ENCODE assay signal across 15 cellular contexts in the genomic region with DNA sequence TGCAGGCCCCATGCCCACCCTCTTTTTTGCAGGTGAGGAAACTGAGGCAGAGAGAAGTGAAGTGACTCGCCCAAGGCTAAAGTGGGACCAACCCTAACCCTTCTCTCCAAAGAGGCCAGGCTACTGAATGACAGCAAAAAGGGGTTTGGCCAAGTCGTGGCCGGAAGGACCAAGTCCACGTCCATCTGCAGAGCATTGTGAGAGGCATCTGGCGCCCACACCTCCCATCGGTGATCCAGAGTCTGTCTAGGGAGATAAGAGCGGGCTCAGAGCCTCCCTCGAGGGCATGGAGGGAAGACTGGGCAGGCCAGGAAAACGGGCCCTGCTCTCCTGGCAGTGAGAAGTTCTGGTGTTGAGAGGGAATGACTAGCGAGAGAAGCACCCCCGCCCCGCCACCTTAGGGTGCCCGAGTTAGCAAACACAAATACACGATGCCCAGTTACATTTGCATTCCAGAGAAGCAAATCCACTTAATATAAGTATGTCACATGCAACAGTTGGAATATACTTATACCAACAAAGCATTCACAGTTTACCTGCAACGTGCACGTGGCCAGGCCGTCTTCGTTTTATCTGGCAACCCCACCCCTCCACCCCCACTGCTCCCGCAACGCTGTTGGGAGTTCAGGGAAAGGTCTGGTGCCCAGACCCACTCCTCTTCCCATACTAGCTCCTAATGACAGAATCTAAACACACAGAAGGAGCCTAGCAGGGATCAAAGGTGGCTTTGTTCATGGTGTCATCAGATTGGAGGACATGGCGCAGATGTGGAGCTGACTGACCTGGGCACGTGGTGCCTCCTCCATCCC.
"Had no signal": no experiment of that assay in that cellular context is flagged by ENCODE, and none has a peak within 500 bp of the region (broad histone marks: within the 10 kb centered on the region; RNA-seq: fewer than 3 reads in every experiment).

No MANE protein-coding gene starts in this region.

- H3K4me3 Mint-ChIP-seq: T-helper 17 cell had no signal

- H3K9me3 Mint-ChIP-seq: activated T-helper 2 cell treated with anti-CD3 and anti-CD28 coated beads, Interferon-gamma antibody, Interleukin-2, Interleukin-4, amounts not matched to agents 10 μg/mL and 5 μg/mL and 100 μg/mL, durations not matched to agents 14 hours and 24 hours and 36 hours had no signal

- H3K4me3 ChIP-seq: lung had no signal

- DNase-seq: activated CD4-positive, CD25-positive, alpha-beta regulatory T cell treated with anti-CD3 and anti-CD28 coated beads, Interleukin-2, amount 50 U/mL, for 72 hours; activated naive CD4-positive, alpha-beta T cell treated with anti-CD3 and anti-CD28 coated beads, Interleukin-2, amount 50 U/mL, for 16 hours; central memory CD4-positive, alpha-beta T cell; cortex of kidney; erythroblast; foreskin melanocyte; glutamatergic neuron; hippocampal formation; left colon; stimulated activated naive CD4-positive, alpha-beta T cell; T-helper 17 cell had no signal

- H3K27ac ChIP-seq: brain microvascular endothelial cell, VCaP had no signal

- H3K27me3 ChIP-seq: brain microvascular endothelial cell had no signal

- H3K36me3 ChIP-seq: brain microvascular endothelial cell had no signal

- H3K4me1 Mint-ChIP-seq: T-helper 17 cell had no signal

- H3K27ac Mint-ChIP-seq: activated T-helper 2 cell treated with anti-CD3 and anti-CD28 coated beads, Interferon-gamma antibody, Interleukin-2, Interleukin-4, amounts not matched to agents 10 μg/mL and 5 μg/mL and 100 μg/mL, durations not matched to agents 14 hours and 24 hours and 36 hours; T-helper 17 cell had no signal
